ENCODE assay signal across 9 cellular contexts in genomic region chr2:68225119-68225632, GRCh38. TPM values are rescaled to one million over a fixed set of nuclear protein-coding genes. Genes with fewer than 3 reads are reported as not detected.
DNase-seq lines count a peak whose midpoint lies in the region; ATAC-seq, FAIRE-seq and TF ChIP-seq lines count a peak whose summit lies in the region.
"Had no signal": no experiment of that assay in that cellular context is flagged by ENCODE, and none has a peak within 500 bp of the region (broad histone marks: within the 10 kb centered on the region; RNA-seq: fewer than 3 reads in every experiment).

No MANE protein-coding gene starts in this region.

- H3K79me2 ChIP-seq in keratinocyte (ENCODE audit: control insufficient read depth, insufficient read depth, low read length) = peaks cover 100% of the 10 kb centered on the region

- H2AFZ ChIP-seq in keratinocyte (ENCODE audit: control insufficient read depth, low read length) = no peak overlapping the region

- DNase-seq in GM13977 (ENCODE audit: low spot score) (no peak), NCI-H460 (ENCODE audit: extremely low read depth, low read depth) (peak; percentile 64), keratinocyte (ENCODE audit: low read depth, low spot score) (no peak), SJCRH30 (no peak)
- DNase-seq in activated naive CD8-positive, alpha-beta T cell treated with anti-CD3 and anti-CD28 coated beads, Interleukin-2, amount 10 ng/mL, durations not matched to agents 7 days and 5 days = no peak

- POLR2A ChIA-PET in activated naive CD8-positive, alpha-beta T cell treated with anti-CD3 and anti-CD28 coated beads, Interleukin-2, amount 10 ng/mL, durations not matched to agents 7 days and 5 days (lab: Charles Lee) = no interaction called here

- dilution Hi-C loops in keratinocyte (cut with MboI; ENCODE audit: extremely low pct_ligation_motif_present, low sequenced_read_pairs) = no loop called here

- H3K36me3 ChIP-seq in keratinocyte (ENCODE audit: control insufficient read depth in 2 of 2, extremely low read depth in 1 of 2, insufficient read depth in 2 of 2, low read length in 2 of 2) (peaks cover 0 to 2% of the 10 kb centered on the region in 2 experiments), SJCRH30 (peaks cover 11% of the 10 kb centered on the region; the same call in 1 of the 2 replicates)

- H3K4me3 ChIP-seq in keratinocyte (ENCODE audit: control insufficient read depth in 2 of 3, extremely low read depth in 1 of 3, insufficient read depth in 2 of 3, low read depth in 1 of 3, low read length in 3 of 3) = no peak overlapping the region
- H3K4me3 ChIP-seq in SJCRH30 = no peak overlapping the region
- H3K4me3 ChIP-seq: SJSA1 had no signal

- H4K20me1 ChIP-seq in keratinocyte (ENCODE audit: control insufficient read depth, extremely low read depth, insufficient read depth, low read length) = no peaks in the 10 kb centered on the region

- H3K4me3 Mint-ChIP-seq in activated naive CD8-positive, alpha-beta T cell treated with anti-CD3 and anti-CD28 coated beads, Interleukin-2, amount 10 ng/mL, durations not matched to agents 7 days and 5 days = peak overlapping the region; percentile 29

- no peaks in the 10 kb centered on the region for H3K27me3 Mint-ChIP-seq in activated naive CD8-positive, alpha-beta T cell treated with anti-CD3 and anti-CD28 coated beads, Interleukin-2, amount 10 ng/mL, durations not matched to agents 7 days and 5 days

- H3K27me3 ChIP-seq in keratinocyte (ENCODE audit: control insufficient read depth, extremely low read depth, insufficient read depth, low read length) = no peaks in the 10 kb centered on the region
- H3K27me3 ChIP-seq in SJCRH30 = no peaks in the 10 kb centered on the region
- H3K27me3 ChIP-seq: SJSA1 had no signal

- H3K9me3 ChIP-seq in keratinocyte (ENCODE audit: control insufficient read depth, low read depth, low read length) = no peaks in the 10 kb centered on the region
- no peaks in the 10 kb centered on the region for H3K9me3 ChIP-seq in SJCRH30 (replicated peaks)
- H3K9me3 ChIP-seq: SJSA1 had no signal

- TF ChIP-seq CTCF in C4-2B (conservative IDR thresholded peaks at IDR 0.05) (peak; percentile 28), GM13977 (IDR thresholded peaks at IDR 0.05; ENCODE audit: extremely low read depth, insufficient read depth, missing control alignments) (peak; percentile 61), keratinocyte (optimal IDR thresholded peaks at IDR 0.05 in 1 of 3, IDR thresholded peaks at IDR 0.05 in 1 of 3, conservative IDR thresholded peaks at IDR 0.05 in 1 of 3; ENCODE audit: extremely low read depth in 1 of 3, insufficient read depth in 2 of 3, low read length in 3 of 3) (peak; percentile 31 to 78 (median 36))

- no peak overlapping the region for H3K27ac ChIP-seq in C4-2B
- H3K27ac ChIP-seq in keratinocyte (ENCODE audit: control insufficient read depth, insufficient read depth, low read length) = peak overlapping the region; percentile 5
- no peak overlapping the region for H3K27ac ChIP-seq in SJCRH30
- H3K27ac ChIP-seq: SJSA1 had no signal

- in situ Hi-C loops in GM13977 (cut with MboI; ENCODE audit: low pct_unique_long_range_greater_than_20kb, low sequenced_read_pairs, unreplicated experiment) = no loop called here

- no peaks in the 10 kb centered on the region for H3K9me1 ChIP-seq in keratinocyte (ENCODE audit: control insufficient read depth, extremely low read depth, insufficient read depth, low read length)

- ATAC-seq in HG02870 (IDR thresholded peaks at IDR 0.05; ENCODE audit: unreplicated experiment) (peak; percentile 70), HG03175 (IDR thresholded peaks at IDR 0.05; ENCODE audit: unreplicated experiment) (no peak)
- ATAC-seq in activated naive CD8-positive, alpha-beta T cell treated with anti-CD3 and anti-CD28 coated beads, Interleukin-2, amount 10 ng/mL, durations not matched to agents 7 days and 5 days (ENCODE audit: low read depth) = peak; percentile 60

- no peak overlapping the region for H3K9ac ChIP-seq in keratinocyte (ENCODE audit: control insufficient read depth, extremely low read depth, insufficient read depth, low read length)

- H3K4me1 ChIP-seq in keratinocyte (ENCODE audit: control insufficient read depth, extremely low read depth, insufficient read depth, low read length) (no peaks in the 10 kb centered on the region), SJCRH30 (no peaks in the 10 kb centered on the region)

- H3K36me3 Mint-ChIP-seq in activated naive CD8-positive, alpha-beta T cell treated with anti-CD3 and anti-CD28 coated beads, Interleukin-2, amount 10 ng/mL, durations not matched to agents 7 days and 5 days = peaks cover 15% of the 10 kb centered on the region

- H3K9me3 Mint-ChIP-seq in activated naive CD8-positive, alpha-beta T cell treated with anti-CD3 and anti-CD28 coated beads, Interleukin-2, amount 10 ng/mL, durations not matched to agents 7 days and 5 days = no peaks in the 10 kb centered on the region

- H3K27ac Mint-ChIP-seq in activated naive CD8-positive, alpha-beta T cell treated with anti-CD3 and anti-CD28 coated beads, Interleukin-2, amount 10 ng/mL, durations not matched to agents 7 days and 5 days = no peak overlapping the region

- H3K4me2 ChIP-seq in keratinocyte (ENCODE audit: control insufficient read depth, extremely low read depth, insufficient read depth, low read depth, low read length) = peak overlapping the region; percentile 1

- peak; percentile 92 for FAIRE-seq in keratinocyte (lab: Jason Lieb, UNC)

- peaks cover 25% of the 10 kb centered on the region for H3K4me1 Mint-ChIP-seq in activated naive CD8-positive, alpha-beta T cell treated with anti-CD3 and anti-CD28 coated beads, Interleukin-2, amount 10 ng/mL, durations not matched to agents 7 days and 5 days

RNA-seq across cellular contexts. Expression of gene PPP3R1, which starts 27.2 kb away (rescaled TPM):
- 39.3 and 45.2 TPM in 2 replicates for total RNA-seq in NCI-H460 (2014; rRNA removed; shearing (Covaris generic))
- 22.7 and 33.2 TPM in 2 replicates for polyA plus RNA-seq in NCI-H460 (2014; cell fraction: nucleus; rRNA removed)
- total RNA-seq in activated naive CD8-positive, alpha-beta T cell treated with anti-CD3 and anti-CD28 coated beads, Interleukin-2, amount 10 ng/mL, durations not matched to agents 7 days and 5 days = 10 to 100 TPM; 65.4 to 66.0 TPM
- 10.1 to 28.5 TPM (median 21.6 TPM) in 3 replicates for polyA plus RNA-seq in keratinocyte
- polyA plus RNA-seq in keratinocyte (2011; ENCODE audit: low read depth) = 36.9 TPM
- polyA plus RNA-seq in keratinocyte (2011; cell fraction: cytosol; rRNA removed) = 14.2 and 29.6 TPM in 2 replicates
- 15.9 and 20.8 TPM in 2 replicates for polyA plus RNA-seq in keratinocyte (2011; cell fraction: nucleus; rRNA removed)
- 29.9 and 37.5 TPM in 2 replicates for polyA plus RNA-seq in keratinocyte (2012; ENCODE audit: low replicate concordance)
- polyA minus RNA-seq in keratinocyte = 5.2 to 31.0 TPM (median 12.3 TPM) in 3 replicates
- polyA minus RNA-seq in keratinocyte (2011; cell fraction: cytosol; rRNA and poly(A)+ RNA removed) = 22.6 TPM
- 13.1 and 22.5 TPM in 2 replicates for polyA minus RNA-seq in keratinocyte (2011; cell fraction: nucleus; rRNA and poly(A)+ RNA removed)
- total RNA-seq in SJCRH30 (2014; rRNA removed; shearing (Covaris generic)) = 49.0 and 50.8 TPM in 2 replicates
